Comparison of ENCODE assay signal across 1 cellular context in the genomic region with DNA sequence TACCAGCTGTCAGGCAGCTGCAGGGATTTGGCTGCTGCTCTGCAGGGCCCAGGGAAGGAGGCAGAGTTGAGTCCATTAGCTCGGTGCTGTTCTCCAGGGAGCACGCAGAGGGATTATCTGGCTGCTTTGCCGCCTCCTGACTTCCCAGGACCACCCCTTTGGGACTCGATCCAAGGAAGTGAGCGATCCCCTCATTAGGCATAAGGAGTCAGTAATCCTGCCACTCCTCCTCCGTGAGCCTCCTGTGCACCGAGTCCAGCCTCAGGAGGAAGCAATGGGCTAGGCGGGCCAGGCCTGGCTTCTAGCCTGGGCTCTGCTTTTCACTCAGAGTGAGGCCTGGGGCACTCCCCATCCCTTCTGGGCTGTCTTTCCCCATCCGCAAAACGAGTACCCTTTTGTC.
TF ChIP-seq lines count a peak whose summit lies in the region.

No MANE protein-coding gene starts in this region.

TF ChIP-seq in GM23338, 12 proteins besides CTCF, POLR2A, EP300 and RAD21 (continued from another document):
- TF ChIP-seq ZNF331 (CRISPR knock-in tag; IDR thresholded peaks at IDR 0.05; ENCODE audit: low read depth) = no peak
- TF ChIP-seq, protein P1, sequence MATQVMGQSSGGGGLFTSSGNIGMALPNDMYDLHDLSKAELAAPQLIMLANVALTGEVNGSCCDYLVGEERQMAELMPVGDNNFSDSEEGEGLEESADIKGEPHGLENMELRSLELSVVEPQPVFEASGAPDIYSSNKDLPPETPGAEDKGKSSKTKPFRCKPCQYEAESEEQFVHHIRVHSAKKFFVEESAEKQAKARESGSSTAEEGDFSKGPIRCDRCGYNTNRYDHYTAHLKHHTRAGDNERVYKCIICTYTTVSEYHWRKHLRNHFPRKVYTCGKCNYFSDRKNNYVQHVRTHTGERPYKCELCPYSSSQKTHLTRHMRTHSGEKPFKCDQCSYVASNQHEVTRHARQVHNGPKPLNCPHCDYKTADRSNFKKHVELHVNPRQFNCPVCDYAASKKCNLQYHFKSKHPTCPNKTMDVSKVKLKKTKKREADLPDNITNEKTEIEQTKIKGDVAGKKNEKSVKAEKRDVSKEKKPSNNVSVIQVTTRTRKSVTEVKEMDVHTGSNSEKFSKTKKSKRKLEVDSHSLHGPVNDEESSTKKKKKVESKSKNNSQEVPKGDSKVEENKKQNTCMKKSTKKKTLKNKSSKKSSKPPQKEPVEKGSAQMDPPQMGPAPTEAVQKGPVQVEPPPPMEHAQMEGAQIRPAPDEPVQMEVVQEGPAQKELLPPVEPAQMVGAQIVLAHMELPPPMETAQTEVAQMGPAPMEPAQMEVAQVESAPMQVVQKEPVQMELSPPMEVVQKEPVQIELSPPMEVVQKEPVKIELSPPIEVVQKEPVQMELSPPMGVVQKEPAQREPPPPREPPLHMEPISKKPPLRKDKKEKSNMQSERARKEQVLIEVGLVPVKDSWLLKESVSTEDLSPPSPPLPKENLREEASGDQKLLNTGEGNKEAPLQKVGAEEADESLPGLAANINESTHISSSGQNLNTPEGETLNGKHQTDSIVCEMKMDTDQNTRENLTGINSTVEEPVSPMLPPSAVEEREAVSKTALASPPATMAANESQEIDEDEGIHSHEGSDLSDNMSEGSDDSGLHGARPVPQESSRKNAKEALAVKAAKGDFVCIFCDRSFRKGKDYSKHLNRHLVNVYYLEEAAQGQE (IDR thresholded peaks at IDR 0.05; ENCODE audit: unreplicated experiment) = no peak
- TF ChIP-seq, protein P2, sequence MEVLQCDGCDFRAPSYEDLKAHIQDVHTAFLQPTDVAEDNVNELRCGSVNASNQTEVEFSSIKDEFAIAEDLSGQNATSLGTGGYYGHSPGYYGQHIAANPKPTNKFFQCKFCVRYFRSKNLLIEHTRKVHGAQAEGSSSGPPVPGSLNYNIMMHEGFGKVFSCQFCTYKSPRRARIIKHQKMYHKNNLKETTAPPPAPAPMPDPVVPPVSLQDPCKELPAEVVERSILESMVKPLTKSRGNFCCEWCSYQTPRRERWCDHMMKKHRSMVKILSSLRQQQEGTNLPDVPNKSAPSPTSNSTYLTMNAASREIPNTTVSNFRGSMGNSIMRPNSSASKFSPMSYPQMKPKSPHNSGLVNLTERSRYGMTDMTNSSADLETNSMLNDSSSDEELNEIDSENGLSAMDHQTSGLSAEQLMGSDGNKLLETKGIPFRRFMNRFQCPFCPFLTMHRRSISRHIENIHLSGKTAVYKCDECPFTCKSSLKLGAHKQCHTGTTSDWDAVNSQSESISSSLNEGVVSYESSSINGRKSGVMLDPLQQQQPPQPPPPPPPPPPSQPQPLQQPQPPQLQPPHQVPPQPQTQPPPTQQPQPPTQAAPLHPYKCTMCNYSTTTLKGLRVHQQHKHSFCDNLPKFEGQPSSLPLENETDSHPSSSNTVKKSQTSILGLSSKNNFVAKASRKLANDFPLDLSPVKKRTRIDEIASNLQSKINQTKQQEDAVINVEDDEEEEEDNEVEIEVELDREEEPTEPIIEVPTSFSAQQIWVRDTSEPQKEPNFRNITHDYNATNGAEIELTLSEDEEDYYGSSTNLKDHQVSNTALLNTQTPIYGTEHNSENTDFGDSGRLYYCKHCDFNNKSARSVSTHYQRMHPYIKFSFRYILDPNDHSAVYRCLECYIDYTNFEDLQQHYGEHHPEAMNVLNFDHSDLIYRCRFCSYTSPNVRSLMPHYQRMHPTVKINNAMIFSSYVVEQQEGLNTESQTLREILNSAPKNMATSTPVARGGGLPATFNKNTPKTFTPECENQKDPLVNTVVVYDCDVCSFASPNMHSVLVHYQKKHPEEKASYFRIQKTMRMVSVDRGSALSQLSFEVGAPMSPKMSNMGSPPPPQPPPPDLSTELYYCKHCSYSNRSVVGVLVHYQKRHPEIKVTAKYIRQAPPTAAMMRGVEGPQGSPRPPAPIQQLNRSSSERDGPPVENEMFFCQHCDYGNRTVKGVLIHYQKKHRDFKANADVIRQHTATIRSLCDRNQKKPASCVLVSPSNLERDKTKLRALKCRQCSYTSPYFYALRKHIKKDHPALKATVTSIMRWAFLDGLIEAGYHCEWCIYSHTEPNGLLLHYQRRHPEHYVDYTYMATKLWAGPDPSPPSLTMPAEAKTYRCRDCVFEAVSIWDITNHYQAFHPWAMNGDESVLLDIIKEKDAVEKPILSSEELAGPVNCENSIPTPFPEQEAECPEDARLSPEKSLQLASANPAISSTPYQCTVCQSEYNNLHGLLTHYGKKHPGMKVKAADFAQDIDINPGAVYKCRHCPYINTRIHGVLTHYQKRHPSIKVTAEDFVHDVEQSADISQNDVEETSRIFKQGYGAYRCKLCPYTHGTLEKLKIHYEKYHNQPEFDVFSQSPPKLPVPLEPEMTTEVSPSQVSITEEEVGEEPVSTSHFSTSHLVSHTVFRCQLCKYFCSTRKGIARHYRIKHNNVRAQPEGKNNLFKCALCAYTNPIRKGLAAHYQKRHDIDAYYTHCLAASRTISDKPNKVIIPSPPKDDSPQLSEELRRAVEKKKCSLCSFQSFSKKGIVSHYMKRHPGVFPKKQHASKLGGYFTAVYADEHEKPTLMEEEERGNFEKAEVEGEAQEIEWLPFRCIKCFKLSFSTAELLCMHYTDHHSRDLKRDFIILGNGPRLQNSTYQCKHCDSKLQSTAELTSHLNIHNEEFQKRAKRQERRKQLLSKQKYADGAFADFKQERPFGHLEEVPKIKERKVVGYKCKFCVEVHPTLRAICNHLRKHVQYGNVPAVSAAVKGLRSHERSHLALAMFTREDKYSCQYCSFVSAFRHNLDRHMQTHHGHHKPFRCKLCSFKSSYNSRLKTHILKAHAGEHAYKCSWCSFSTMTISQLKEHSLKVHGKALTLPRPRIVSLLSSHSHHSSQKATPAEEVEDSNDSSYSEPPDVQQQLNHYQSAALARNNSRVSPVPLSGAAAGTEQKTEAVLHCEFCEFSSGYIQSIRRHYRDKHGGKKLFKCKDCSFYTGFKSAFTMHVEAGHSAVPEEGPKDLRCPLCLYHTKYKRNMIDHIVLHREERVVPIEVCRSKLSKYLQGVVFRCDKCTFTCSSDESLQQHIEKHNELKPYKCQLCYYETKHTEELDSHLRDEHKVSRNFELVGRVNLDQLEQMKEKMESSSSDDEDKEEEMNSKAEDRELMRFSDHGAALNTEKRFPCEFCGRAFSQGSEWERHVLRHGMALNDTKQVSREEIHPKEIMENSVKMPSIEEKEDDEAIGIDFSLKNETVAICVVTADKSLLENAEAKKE (CRISPR knock-in tag; IDR thresholded peaks at IDR 0.05) = no peak
